7 cellular contexts compared by ENCODE assay signal in the genomic region with DNA sequence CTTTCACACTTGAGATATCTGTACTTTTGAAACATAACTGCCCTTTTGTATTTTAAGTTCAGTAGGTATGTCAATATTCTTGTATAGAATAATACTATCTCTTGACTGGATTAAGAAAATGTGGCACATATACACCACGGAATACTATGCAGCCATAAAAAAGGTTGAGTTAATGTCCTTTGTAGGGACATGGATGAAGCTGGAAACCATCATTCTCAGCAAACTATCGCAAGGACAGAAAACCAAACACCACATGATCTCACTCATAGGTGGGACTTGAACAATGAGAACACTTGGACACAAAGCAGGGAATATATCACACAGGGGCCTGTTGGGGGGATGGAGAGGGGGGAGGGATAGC. TPM values are rescaled to one million over a fixed set of nuclear protein-coding genes. Genes with fewer than 3 reads are reported as not detected.
DNase-seq lines count a peak whose midpoint lies in the region; ATAC-seq and TF ChIP-seq lines count a peak whose summit lies in the region.
"Not testable (repeated sequence)": the region's sequence is repeated elsewhere in the genome, so short reads cannot be mapped to it uniquely, and the experiment has no call there.

No MANE protein-coding gene starts in this region.

- H3K36me3 ChIP-seq in CD8-positive, alpha-beta T cell (ENCODE audit: insufficient read depth, low read length); PC-3 (ENCODE audit: low read depth, low read length): not testable (repeated sequence)

- H2AFZ ChIP-seq in PC-3 (ENCODE audit: low read length) = not testable (repeated sequence)

- H3K4me3 ChIP-seq in CD8-positive, alpha-beta T cell (ENCODE audit: low read depth, low read length); PC-3 (ENCODE audit: low read length): not testable (repeated sequence)

- ATAC-seq in CD8-positive, alpha-beta T cell; PC-3: not testable (repeated sequence)

- H4K20me1 ChIP-seq in PC-3 (ENCODE audit: low read length) = not testable (repeated sequence)

- not testable (repeated sequence) for BruUV-seq in PC-3 (replicated peaks; lab: Mats Ljungman, UMichigan)

- CTCF ChIA-PET in CD8-positive, alpha-beta T cell (lab: Charles Lee); PC-3 (lab: Charles Lee); activated CD4-positive, alpha-beta memory T cell treated with anti-CD3 and anti-CD28 coated beads, Interleukin-2, amount 10 ng/mL, durations not matched to agents 7 days and 5 days (lab: Charles Lee): not testable (repeated sequence)

- peaks cover 33% of the 10 kb centered on the region for H3K79me2 ChIP-seq in PC-3 (ENCODE audit: low read length)

- H3K4me3 Mint-ChIP-seq in CD8-positive, alpha-beta T cell = peak overlapping the region; percentile 86
- peak overlapping the region; percentile 7 for H3K4me3 Mint-ChIP-seq in activated CD4-positive, alpha-beta memory T cell treated with anti-CD3 and anti-CD28 coated beads, Interleukin-2, amount 10 ng/mL, durations not matched to agents 7 days and 5 days
- H3K4me3 Mint-ChIP-seq in activated naive CD8-positive, alpha-beta T cell = peak overlapping the region; percentile 88
- H3K4me3 Mint-ChIP-seq in mesothelial cell of epicardium = peak overlapping the region; percentile 94
- not testable (repeated sequence) for H3K4me3 Mint-ChIP-seq in osteocyte (ENCODE audit: unreplicated experiment)

- H3K27me3 Mint-ChIP-seq in CD8-positive, alpha-beta T cell (ENCODE audit: low read depth) = peaks cover 21% of the 10 kb centered on the region
- peaks cover 56% of the 10 kb centered on the region for H3K27me3 Mint-ChIP-seq in activated CD4-positive, alpha-beta memory T cell treated with anti-CD3 and anti-CD28 coated beads, Interleukin-2, amount 10 ng/mL, durations not matched to agents 7 days and 5 days
- H3K27me3 Mint-ChIP-seq in activated naive CD8-positive, alpha-beta T cell; mesothelial cell of epicardium (ENCODE audit: low read depth); osteocyte (ENCODE audit: unreplicated experiment): not testable (repeated sequence)

- peaks cover 27% of the 10 kb centered on the region for H3K4me1 Mint-ChIP-seq in CD8-positive, alpha-beta T cell (ENCODE audit: low read depth)
- H3K4me1 Mint-ChIP-seq in activated CD4-positive, alpha-beta memory T cell treated with anti-CD3 and anti-CD28 coated beads, Interleukin-2, amount 10 ng/mL, durations not matched to agents 7 days and 5 days = peaks cover 20% of the 10 kb centered on the region
- H3K4me1 Mint-ChIP-seq in activated naive CD8-positive, alpha-beta T cell (ENCODE audit: low read depth) = peaks cover 27% of the 10 kb centered on the region
- H3K4me1 Mint-ChIP-seq in mesothelial cell of epicardium (peaks cover 24% of the 10 kb centered on the region), osteocyte (ENCODE audit: unreplicated experiment) (peaks cover 30% of the 10 kb centered on the region)

- H3K36me3 Mint-ChIP-seq in CD8-positive, alpha-beta T cell; activated CD4-positive, alpha-beta memory T cell treated with anti-CD3 and anti-CD28 coated beads, Interleukin-2, amount 10 ng/mL, durations not matched to agents 7 days and 5 days (ENCODE audit: low read depth); activated naive CD8-positive, alpha-beta T cell; mesothelial cell of epicardium; osteocyte (ENCODE audit: unreplicated experiment): not testable (repeated sequence)

- intact Hi-C loops in CD8-positive, alpha-beta T cell (cut with DNase I, micrococcal nuclease) = loop anchor here in 1 of 2 experiments (5.0 kb wide), 1 partner anchor 246 kb away; no protein-coding TSS in a partner anchor
- intact Hi-C loops in PC-3 (cut with micrococcal nuclease) = loop anchor here (5.0 kb wide), 1 partner anchor 226 kb away; no protein-coding TSS in a partner anchor

- peaks cover 15% of the 10 kb centered on the region for H3K4me1 ChIP-seq in CD8-positive, alpha-beta T cell (ENCODE audit: insufficient read depth, low read length)
- H3K4me1 ChIP-seq in PC-3 (ENCODE audit: insufficient read depth, low read length) = peaks cover 18% of the 10 kb centered on the region

- DNase-seq in CD8-positive, alpha-beta T cell; PC-3; activated CD4-positive, alpha-beta memory T cell treated with anti-CD3 and anti-CD28 coated beads, Interleukin-2, amount 10 ng/mL, durations not matched to agents 7 days and 5 days; epithelial cell of prostate (ENCODE audit: low read depth, low spot score); mesothelial cell of epicardium (ENCODE audit: low spot score in 2 of 2, unreplicated experiment in 2 of 2); osteocyte (ENCODE audit: extremely low spot score, unreplicated experiment): not testable (repeated sequence)

- POLR2A ChIA-PET in CD8-positive, alpha-beta T cell (lab: Charles Lee) = interaction anchor here (1.2 kb wide), 1 partner anchor 204 kb away, joined by 4 read pairs; no protein-coding TSS in a partner anchor
- POLR2A ChIA-PET in PC-3 (lab: Charles Lee; ENCODE audit: unreplicated experiment); activated CD4-positive, alpha-beta memory T cell treated with anti-CD3 and anti-CD28 coated beads, Interleukin-2, amount 10 ng/mL, durations not matched to agents 7 days and 5 days (lab: Charles Lee): not testable (repeated sequence)

- H3K4me2 ChIP-seq in PC-3 (ENCODE audit: low read length) = peak overlapping the region; percentile 88; the same call in 1 of the 2 replicates

- not testable (repeated sequence) for H3K9ac ChIP-seq in PC-3 (ENCODE audit: low read length)

- H3K9me2 ChIP-seq in PC-3 (replicated peaks; ENCODE audit: low read length) = not testable (repeated sequence)

- not testable (repeated sequence) for H3K27me3 ChIP-seq in CD8-positive, alpha-beta T cell (ENCODE audit: insufficient read depth, low read length); PC-3 (ENCODE audit: low read length)

- TF ChIP-seq CTCF in CD8-positive, alpha-beta T cell (IDR thresholded peaks at IDR 0.05); PC-3 (conservative IDR thresholded peaks at IDR 0.05; ENCODE audit: low read depth, low read length); mesothelial cell of epicardium (IDR thresholded peaks at IDR 0.05; ENCODE audit: unreplicated experiment); osteocyte (IDR thresholded peaks at IDR 0.05): not testable (repeated sequence)

- H3K27ac ChIP-seq in CD8-positive, alpha-beta T cell (ENCODE audit: low read depth, low read length); PC-3 (ENCODE audit: low read length): not testable (repeated sequence)
- peak overlapping the region; percentile 92 for H3K27ac ChIP-seq in epithelial cell of prostate

- not testable (repeated sequence) for H3F3A ChIP-seq in PC-3 (ENCODE audit: low read length, unreplicated experiment)

- H3K27ac Mint-ChIP-seq in CD8-positive, alpha-beta T cell; activated CD4-positive, alpha-beta memory T cell treated with anti-CD3 and anti-CD28 coated beads, Interleukin-2, amount 10 ng/mL, durations not matched to agents 7 days and 5 days; activated naive CD8-positive, alpha-beta T cell: not testable (repeated sequence)
- peak overlapping the region; percentile 96 for H3K27ac Mint-ChIP-seq in mesothelial cell of epicardium
- peak overlapping the region; percentile 92 for H3K27ac Mint-ChIP-seq in osteocyte (ENCODE audit: unreplicated experiment)

- not testable (repeated sequence) for H3K9me3 Mint-ChIP-seq in CD8-positive, alpha-beta T cell; osteocyte (ENCODE audit: unreplicated experiment)
- peaks cover 10% of the 10 kb centered on the region for H3K9me3 Mint-ChIP-seq in activated CD4-positive, alpha-beta memory T cell treated with anti-CD3 and anti-CD28 coated beads, Interleukin-2, amount 10 ng/mL, durations not matched to agents 7 days and 5 days
- peaks cover 19% of the 10 kb centered on the region for H3K9me3 Mint-ChIP-seq in activated naive CD8-positive, alpha-beta T cell (ENCODE audit: low read depth)
- peaks cover 18% of the 10 kb centered on the region for H3K9me3 Mint-ChIP-seq in mesothelial cell of epicardium

- not testable (repeated sequence) for H3K9me3 ChIP-seq in CD8-positive, alpha-beta T cell (ENCODE audit: low read length); PC-3 (ENCODE audit: low read length)

RNA-seq across cellular contexts. Expression of gene RAPH1, which starts 1.5 kb away (rescaled TPM):
- total RNA-seq in CD8-positive, alpha-beta T cell = 1 to 10 TPM; 1.8 to 1.9 TPM
- total RNA-seq in PC-3 (2014; rRNA removed) = 7.0 and 40.3 TPM in 2 replicates
- total RNA-seq in activated CD4-positive, alpha-beta memory T cell treated with anti-CD3 and anti-CD28 coated beads, Interleukin-2, amount 10 ng/mL, durations not matched to agents 7 days and 5 days = 1 to 10 TPM in 1 of 2 experiments, under 1 TPM in 1; 0.98 to 1.3 TPM
- 25.2 to 30.3 TPM (median 27.1 TPM) in 3 replicates for total RNA-seq in mesothelial cell of epicardium
- 37.0 and 38.6 TPM in 2 replicates for total RNA-seq in osteocyte
